20 cellular contexts compared by ENCODE assay signal in the genomic region with DNA sequence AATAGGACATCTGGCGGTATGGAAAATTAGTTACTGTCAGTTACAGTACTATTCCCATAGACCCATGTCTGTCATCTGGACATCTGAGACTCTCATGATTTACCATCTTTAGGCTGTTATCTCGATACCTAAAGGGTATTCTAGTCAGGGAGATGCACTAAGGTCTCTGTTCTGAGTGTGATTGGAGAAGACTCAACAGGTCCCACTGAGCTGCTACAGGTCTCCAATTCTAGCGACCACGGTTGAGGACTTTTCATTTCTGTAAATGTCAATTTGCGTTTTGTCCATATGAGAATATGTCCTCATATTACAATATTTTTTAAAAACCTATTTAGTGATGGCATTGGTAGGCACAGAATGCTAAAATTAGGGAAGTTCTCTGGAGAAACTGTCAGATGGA.
DNase-seq lines count a peak whose midpoint lies in the region; ATAC-seq and FAIRE-seq lines count a peak whose summit lies in the region.
"Had no signal": no experiment of that assay in that cellular context is flagged by ENCODE, and none has a peak within 500 bp of the region (broad histone marks: within the 10 kb centered on the region; RNA-seq: fewer than 3 reads in every experiment).

No MANE protein-coding gene starts in this region.

- no peak overlapping the region for H3K4me3 ChIP-seq in BLaER1
- H3K4me3 ChIP-seq in BLaER1 treated with 17β-estradiol and CSF1 and Interleukin-3, amounts not matched to agents 10 nM and 100 nM = no peak overlapping the region
- H3K4me3 ChIP-seq in aorta (ENCODE audit: low read length in 2 of 2) = no peak overlapping the region

- peak overlapping the region; percentile 65 for H3K4me2 ChIP-seq in BLaER1
- peak overlapping the region in 8 of 11 experiments; percentile 18 to 71 (median 54); a peak in 14 of 22 replicates for H3K4me2 ChIP-seq in BLaER1 treated with 17β-estradiol and CSF1 and Interleukin-3, amounts not matched to agents 10 nM and 100 nM

- no peak for ATAC-seq in aorta (ENCODE audit: low FRiP score)

- H3K36me3 ChIP-seq in BLaER1 = no peaks in the 10 kb centered on the region
- no peaks in the 10 kb centered on the region for H3K36me3 ChIP-seq in BLaER1 treated with 17β-estradiol and CSF1 and Interleukin-3, amounts not matched to agents 10 nM and 100 nM
- H3K36me3 ChIP-seq in aorta (ENCODE audit: control insufficient read depth in 1 of 2, insufficient read depth in 2 of 2, low read length in 1 of 2) = no peaks in the 10 kb centered on the region
- H3K36me3 ChIP-seq: BE2C had no signal

- DNase-seq in dedifferentiated amniotic fluid mesenchymal stem cell (ENCODE audit: extremely low spot score) (peak; percentile 11), urothelium cell line (ENCODE audit: low spot score) (no peak), DMS 273 treated with DMSO at 0.1 percent for 48 hours (lab: John Stamatoyannopoulos, UW) (no peak), aorta (no peak)
- DNase-seq: 8988T; ACHN; BE2C; C1 segment of cervical spinal cord; CD4-positive, alpha-beta memory T cell; CD4-positive, CD25-positive, alpha-beta regulatory T cell; CD8-positive, alpha-beta memory T cell; COR-L47; DMS79 treated with DMSO at 0.1 percent for 48 hours; GF-D8 had no signal

- H4K20me1 ChIP-seq in BLaER1 = no peaks in the 10 kb centered on the region
- H4K20me1 ChIP-seq in BLaER1 treated with 17β-estradiol and CSF1 and Interleukin-3, amounts not matched to agents 10 nM and 100 nM = no peaks in the 10 kb centered on the region

- 63 to 64% methylated on average over 5 of the region's 5 CpGs for WGBS in aorta, 2 donors

- H3K4me1 ChIP-seq in BLaER1 (peaks cover 54% of the 10 kb centered on the region), aorta (ENCODE audit: control insufficient read depth in 1 of 2, insufficient read depth in 2 of 2, low read length in 2 of 2) (no peaks in the 10 kb centered on the region)
- peaks cover 0 to 53% (median 22%) of the 10 kb centered on the region in 10 experiments; a peak in 16 of 20 replicates for H3K4me1 ChIP-seq in BLaER1 treated with 17β-estradiol and CSF1 and Interleukin-3, amounts not matched to agents 10 nM and 100 nM
- H3K4me1 ChIP-seq: BE2C had no signal

- H3K9ac ChIP-seq in BLaER1 = no peak overlapping the region
- H3K9ac ChIP-seq in BLaER1 treated with 17β-estradiol and CSF1 and Interleukin-3, amounts not matched to agents 10 nM and 100 nM = no peak overlapping the region

- intact Hi-C loops in aorta (cut with DNase I) = no loop called here

- H3K27me3 ChIP-seq in BLaER1 = no peaks in the 10 kb centered on the region
- H3K27me3 ChIP-seq in BLaER1 treated with 17β-estradiol and CSF1 and Interleukin-3, amounts not matched to agents 10 nM and 100 nM = no peaks in the 10 kb centered on the region
- no peaks in the 10 kb centered on the region for H3K27me3 ChIP-seq in aorta (ENCODE audit: control insufficient read depth in 1 of 2, insufficient read depth in 2 of 2, low read length in 1 of 2)

- no peak for FAIRE-seq in urothelium cell line (lab: Jason Lieb, UNC)
- FAIRE-seq: A204.1, G401.6, GM12891, GM19239 had no signal

- H3K9me3 ChIP-seq in BLaER1 (no peaks in the 10 kb centered on the region), aorta (ENCODE audit: control insufficient read depth, low read length) (no peaks in the 10 kb centered on the region)
- H3K9me3 ChIP-seq in BLaER1 treated with 17β-estradiol and CSF1 and Interleukin-3, amounts not matched to agents 10 nM and 100 nM (replicated peaks in 1 of 11) = no peaks in the 10 kb centered on the region
- H3K9me3 ChIP-seq: BE2C had no signal

- peak overlapping the region; percentile 31; the same call in 1 of the 2 replicates for H3K27ac ChIP-seq in BLaER1
- no peak overlapping the region for H3K27ac ChIP-seq in BLaER1 treated with 17β-estradiol and CSF1 and Interleukin-3, amounts not matched to agents 10 nM and 100 nM
- no peak overlapping the region for H3K27ac ChIP-seq in aorta (ENCODE audit: low read depth in 1 of 2, low read length in 2 of 2)
